In the genomic region with DNA sequence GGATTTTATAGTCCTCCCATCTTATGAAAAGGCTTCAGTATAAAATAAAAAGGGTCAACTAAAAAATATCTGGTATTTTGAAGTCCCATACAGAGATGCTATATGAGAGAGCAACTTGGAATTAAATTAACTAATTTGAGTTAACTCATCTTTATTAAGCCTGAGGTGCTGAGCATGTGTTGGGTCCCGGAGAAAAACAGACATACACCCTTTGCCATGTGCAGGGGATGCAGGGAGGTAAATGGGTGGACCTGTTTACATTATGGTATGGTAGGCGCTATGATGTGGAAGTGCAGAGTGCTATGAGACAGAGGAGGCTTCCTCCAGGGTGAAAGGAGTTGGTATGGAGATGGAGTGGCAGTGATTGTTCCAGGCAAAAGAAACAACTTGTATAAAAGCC, we compare ENCODE assay signal across 22 cellular contexts.
"Had no signal": no experiment of that assay in that cellular context is flagged by ENCODE, and none has a peak within 500 bp of the region (broad histone marks: within the 10 kb centered on the region; RNA-seq: fewer than 3 reads in every experiment).

No MANE protein-coding gene starts in this region.

- H3K9me3 Mint-ChIP-seq: activated CD8-positive, alpha-beta T cell treated with anti-CD3 and anti-CD28 coated beads for 36 hours; activated naive CD4-positive, alpha-beta T cell treated with anti-CD3 and anti-CD28 coated beads, Interleukin-2, amount 50 U/mL, for 24 hours; effector memory CD8-positive, alpha-beta T cell; memory B cell; stimulated activated memory B cell treated with anti-CD40 and anti-IgM and Interleukin-4, amounts not matched to agents 10 μg/mL and 1 μg/mL and 100 μg/mL, for 72 hours had no signal

- H3K27me3 ChIP-seq: colonic mucosa, dorsolateral prefrontal cortex, esophagus squamous epithelium, gastroesophageal sphincter, sigmoid colon had no signal

- H3K9me3 ChIP-seq: colonic mucosa, esophagus squamous epithelium, gastroesophageal sphincter, mucosa of descending colon, sigmoid colon had no signal

- H3K27me3 Mint-ChIP-seq: activated CD8-positive, alpha-beta memory T cell treated with anti-CD3 and anti-CD28 coated beads, Interleukin-2, amount 10 ng/mL, durations not matched to agents 7 days and 5 days; activated CD8-positive, alpha-beta T cell treated with anti-CD3 and anti-CD28 coated beads for 36 hours; activated naive CD4-positive, alpha-beta T cell treated with anti-CD3 and anti-CD28 coated beads, Interleukin-2, amount 50 U/mL, for 24 hours; effector memory CD8-positive, alpha-beta T cell; memory B cell; progenitor cell of endocrine pancreas; stimulated activated memory B cell treated with anti-CD40 and anti-IgM and Interleukin-4, amounts not matched to agents 10 μg/mL and 1 μg/mL and 100 μg/mL, for 72 hours had no signal

- H3K4me1 ChIP-seq: colonic mucosa had no signal

- ATAC-seq: activated CD8-positive, alpha-beta memory T cell treated with anti-CD3 and anti-CD28 coated beads, Interleukin-2, amount 10 ng/mL, durations not matched to agents 7 days and 5 days; activated CD8-positive, alpha-beta T cell treated with anti-CD3 and anti-CD28 coated beads for 36 hours; effector memory CD8-positive, alpha-beta T cell; gastroesophageal sphincter; left cardiac atrium; mucosa of descending colon; stimulated activated memory B cell treated with anti-CD40 and anti-IgM and Interleukin-4, amounts not matched to agents 10 μg/mL and 1 μg/mL and 100 μg/mL, for 72 hours had no signal

- H3K27ac ChIP-seq: colonic mucosa, dorsolateral prefrontal cortex, esophagus squamous epithelium had no signal

- H3K27ac Mint-ChIP-seq: memory B cell; progenitor cell of endocrine pancreas; stimulated activated memory B cell treated with anti-CD40 and anti-IgM and Interleukin-4, amounts not matched to agents 10 μg/mL and 1 μg/mL and 100 μg/mL, for 72 hours had no signal

- H3K36me3 ChIP-seq: colonic mucosa, esophagus squamous epithelium, gastroesophageal sphincter, sigmoid colon had no signal

- DNase-seq: activated CD4-positive, alpha-beta T cell treated with anti-CD3 and anti-CD28 coated beads for 48 hours; activated CD8-positive, alpha-beta memory T cell treated with anti-CD3 and anti-CD28 coated beads, Interleukin-2, amount 10 ng/mL, durations not matched to agents 7 days and 5 days; activated CD8-positive, alpha-beta T cell treated with anti-CD3 and anti-CD28 coated beads for 36 hours; activated effector memory CD4-positive, alpha-beta T cell treated with anti-CD3 and anti-CD28 coated beads, Interleukin-2, amount 50 U/mL, for 16 hours; activated T-cell treated with anti-CD3 and anti-CD28 coated beads for 4 hours; colonic mucosa; dorsolateral prefrontal cortex; effector memory CD8-positive, alpha-beta T cell; esophagus squamous epithelium; head of caudate nucleus; islet precursor cell; left cardiac atrium; mucosa of descending colon; retina; sigmoid colon; stimulated activated CD4-positive, alpha-beta T cell treated with anti-CD3 and anti-CD28 coated beads, Interleukin-15, amount 100 ng/mL, for 24 hours had no signal

- H3K4me3 ChIP-seq: colonic mucosa, dorsolateral prefrontal cortex, esophagus squamous epithelium, gastroesophageal sphincter, mucosa of descending colon, sigmoid colon, smooth muscle cell had no signal

- H3K4me3 Mint-ChIP-seq: activated CD8-positive, alpha-beta memory T cell treated with anti-CD3 and anti-CD28 coated beads, Interleukin-2, amount 10 ng/mL, durations not matched to agents 7 days and 5 days; activated CD8-positive, alpha-beta T cell treated with anti-CD3 and anti-CD28 coated beads for 36 hours; effector memory CD8-positive, alpha-beta T cell; memory B cell; stimulated activated memory B cell treated with anti-CD40 and anti-IgM and Interleukin-4, amounts not matched to agents 10 μg/mL and 1 μg/mL and 100 μg/mL, for 72 hours had no signal
